ENCODE assay signal across 3 cellular contexts in genomic region chr2:33047939-33048338, GRCh38.
A peak's percentile ranks its signal among the peaks of the same experiment; 100 is the strongest.
TF ChIP-seq lines count a peak whose summit lies in the region.

No MANE protein-coding gene starts in this region.

TF ChIP-seq in GM23338, 12 proteins besides CTCF, POLR2A, EP300 and RAD21 (continued from another document and continues in another):
- no peak for TF ChIP-seq ZNF462 (CRISPR knock-in tag; IDR thresholded peaks at IDR 0.05)
- no peak for TF ChIP-seq ZNF331 (CRISPR knock-in tag; IDR thresholded peaks at IDR 0.05; ENCODE audit: low read depth)
- no peak for TF ChIP-seq POLR2AphosphoS5 (IDR thresholded peaks at IDR 0.05; ENCODE audit: low read depth)
- no peak for TF ChIP-seq JUNB (IDR thresholded peaks at IDR 0.05; ENCODE audit: unreplicated experiment)

TF ChIP-seq in SK-N-SH, 30 proteins besides CTCF, POLR2A, EP300 and RAD21 (continued from another document):
- TF ChIP-seq REST (IDR thresholded peaks at IDR 0.05; ENCODE audit: low read depth, low read length) (no peak), TCF12 (IDR thresholded peaks at IDR 0.05) (peak; percentile 59)

TF ChIP-seq in HEK293T, 16 proteins besides CTCF, POLR2A, EP300 and RAD21 (continued from another document):
- no peak for TF ChIP-seq PKNOX1 (IDR thresholded peaks at IDR 0.05)
- no peak for TF ChIP-seq NFRKB (IDR thresholded peaks at IDR 0.05)
- TF ChIP-seq BHLHE40 (IDR thresholded peaks at IDR 0.05; ENCODE audit: borderline replicate concordance) = no peak
- no peak for TF ChIP-seq CTBP1 (IDR thresholded peaks at IDR 0.05; ENCODE audit: borderline replicate concordance)
- no peak for TF ChIP-seq FOXA1 (IDR thresholded peaks at IDR 0.05)
- no peak for TF ChIP-seq LEF1 (IDR thresholded peaks at IDR 0.05; ENCODE audit: borderline replicate concordance)
- TF ChIP-seq SP1 (IDR thresholded peaks at IDR 0.05) = no peak
- no peak for TF ChIP-seq TARDBP (IDR thresholded peaks at IDR 0.05)
